In genomic region chr2:165427686-165428085, GRCh38 we compare ENCODE assay signal across 22 cellular contexts.
"Had no signal": no experiment of that assay in that cellular context is flagged by ENCODE, and none has a peak within 500 bp of the region (broad histone marks: within the 10 kb centered on the region; RNA-seq: fewer than 3 reads in every experiment).

No MANE protein-coding gene starts in this region.

- H3K9me3 ChIP-seq: SK-N-SH had no signal

- H3K27ac ChIP-seq: HL-60 had no signal

- DNase-seq: KBM-7, MV-4-11, NCI-H1048, NCI-H1105, NCI-H1417, NCI-H1436 treated with DMSO at 0.1 percent for 48 hours, NCI-H1694, NCI-H187 treated with DMSO at 0.1 percent for 48 hours, NCI-H2029 treated with DMSO at 0.1 percent for 48 hours, NCI-H2171 treated with DMSO at 0.1 percent for 48 hours, NCI-H345, NCI-H446 treated with DMSO at 0.1 percent for 48 hours, NCI-H510A treated with DMSO at 0.1 percent for 48 hours, NCI-H526 treated with DMSO at 0.1 percent for 48 hours, NCI-H774, RPMI8226, SHP77, SK-N-SH, SW 1271 had no signal

- H3K9ac ChIP-seq: SK-N-SH had no signal

- FAIRE-seq: HTR-8/SVneo, RCC 7860 had no signal

- H3K4me2 ChIP-seq: SK-N-SH had no signal
